ENCODE assay signal across 15 cellular contexts in genomic region chr19:53872762-53873161, GRCh38. TPM values are rescaled to one million over a fixed set of nuclear protein-coding genes. Genes with fewer than 3 reads are reported as not detected.
A peak's percentile ranks its signal among the peaks of the same experiment; 100 is the strongest.
DNase-seq lines count a peak whose midpoint lies in the region; ATAC-seq, FAIRE-seq and TF ChIP-seq lines count a peak whose summit lies in the region.
"Had no signal": no experiment of that assay in that cellular context is flagged by ENCODE, and none has a peak within 500 bp of the region (broad histone marks: within the 10 kb centered on the region; RNA-seq: fewer than 3 reads in every experiment).

No MANE protein-coding gene starts in this region.

- H3K36me3 Mint-ChIP-seq in chondrocyte (ENCODE audit: low read depth) = peaks cover 34% of the 10 kb centered on the region

- in situ Hi-C loops in HepG2 (cut with HindIII; ENCODE audit: extremely low pct_ligation_motif_present, low pct_unique_long_range_greater_than_20kb) = no loop called here

- peak in 1 of 2 experiments; percentile 59; a peak in 1 of 4 replicates for TF ChIP-seq POLR2A in HepG2 (IDR thresholded peaks at IDR 0.05; ENCODE audit: insufficient read depth in 1 of 2, low read depth in 2 of 2, low read length in 2 of 2)
- no peak for TF ChIP-seq POLR2A in right lobe of liver (IDR thresholded peaks at IDR 0.05)

- CTCF ChIA-PET in HepG2 (lab: Yijun Ruan, JAX; ENCODE audit: low intra/inter-chr PET ratio, low total read pairs) = no interaction called here

- peaks cover 25% of the 10 kb centered on the region for H4K20me1 ChIP-seq in HepG2 (ENCODE audit: insufficient read depth, low read length)
- H4K20me1 ChIP-seq in Loucy (ENCODE audit: insufficient read depth, low read length, poor library complexity, severe bottlenecking) = peaks cover 74% of the 10 kb centered on the region

- FAIRE-seq in HepG2 (lab: Jason Lieb, UNC) = no peak

- H3K27ac ChIP-seq in HepG2 (ENCODE audit: extremely low read length, insufficient read depth, low read length) (no peak overlapping the region), right lobe of liver (no peak overlapping the region), thymus (ENCODE audit: low read depth) (peak overlapping the region; percentile 25)
- H3K27ac ChIP-seq: foreskin keratinocyte, left ventricle myocardium inferior had no signal

- H3K4me3 ChIP-seq in HepG2 (replicated peaks in 1 of 3; ENCODE audit: insufficient read depth in 1 of 3, low read depth in 2 of 3, low read length in 3 of 3) (no peak overlapping the region), right lobe of liver (no peak overlapping the region), Loucy (ENCODE audit: low read length, poor library complexity, severe bottlenecking) (peak overlapping the region; percentile 25), thymus (ENCODE audit: low read length) (no peak overlapping the region)
- H3K4me3 ChIP-seq: left ventricle myocardium inferior had no signal

- no peak for TF ChIP-seq EP300 in HepG2 (IDR thresholded peaks at IDR 0.05; ENCODE audit: low read depth in 2 of 2, low read length in 2 of 2)
- TF ChIP-seq EP300 in HepG2 (CRISPR knock-in tag; IDR thresholded peaks at IDR 0.05; ENCODE audit: borderline replicate concordance) = no peak

- no peak overlapping the region for H3K4me3 Mint-ChIP-seq in chondrocyte (ENCODE audit: unreplicated experiment)

- WGBS in HepG2 (ENCODE audit: low lambda C conversion rate) = 95% methylated on average over 6 of the region's 6 CpGs
- WGBS in right lobe of liver (ENCODE audit: insufficient coverage, low coverage, low lambda C conversion rate, missing lambda C conversion rate) = 85% methylated on average over 5 of the region's 6 CpGs
- 97% methylated on average over 6 of the region's 6 CpGs for WGBS in thymus

- intact Hi-C loops in HepG2 (cut with micrococcal nuclease; ENCODE audit: unreplicated experiment) = no loop called here
- intact Hi-C loops in right lobe of liver (cut with DNase I) = no loop called here
- intact Hi-C loops in sciatic nerve (cut with DNase I) = no loop called here

- H2AFZ ChIP-seq in HepG2 (ENCODE audit: low read length) (no peak overlapping the region), Loucy (ENCODE audit: low read length) (no peak overlapping the region)

- H3K79me2 ChIP-seq in HepG2 (ENCODE audit: insufficient read depth, low read length) (peaks cover 17% of the 10 kb centered on the region), Loucy (ENCODE audit: insufficient read depth, low read length) (peaks cover 89% of the 10 kb centered on the region)

- DNase-seq in HepG2 (ENCODE audit: low spot score) (no peak), right lobe of liver (no peak), chondrocyte (ENCODE audit: low spot score) (no peak), sciatic nerve (ENCODE audit: low spot score) (no peak), dermis blood vessel endothelial cell (no peak), NCI-H2171 (lab: John Stamatoyannopoulos, UW) (no peak)
- DNase-seq: caudate nucleus, foreskin keratinocyte, left ventricle myocardium inferior, NCI-H187 treated with DMSO at 0.1 percent for 48 hours, PC-3, substantia nigra had no signal

- H3K27me3 ChIP-seq in HepG2 (ENCODE audit: control insufficient read depth in 1 of 2, insufficient read depth in 2 of 2, low read length in 2 of 2) (no peaks in the 10 kb centered on the region; a peak in 1 of 5 replicates), right lobe of liver (no peaks in the 10 kb centered on the region), Loucy (ENCODE audit: insufficient read depth, low read length, poor library complexity, severe bottlenecking) (peaks cover 3% of the 10 kb centered on the region), thymus (ENCODE audit: control insufficient read depth, insufficient read depth) (no peaks in the 10 kb centered on the region)
- H3K27me3 ChIP-seq: foreskin keratinocyte had no signal

- no peak for TF ChIP-seq RAD21 in HepG2 (CRISPR knock-in tag; IDR thresholded peaks at IDR 0.05)

- peaks cover 42% of the 10 kb centered on the region for H3K4me1 Mint-ChIP-seq in chondrocyte (ENCODE audit: low read depth)

- H3K4me1 ChIP-seq in HepG2 (ENCODE audit: insufficient read depth, low read length) (no peaks in the 10 kb centered on the region), right lobe of liver (peaks cover 0 to 9% (median 0%) of the 10 kb centered on the region in 4 donors), Loucy (ENCODE audit: insufficient read depth, low read length, poor library complexity, severe bottlenecking) (peaks cover 37% of the 10 kb centered on the region), thymus (ENCODE audit: control insufficient read depth, insufficient read depth, low read length) (peaks cover 27% of the 10 kb centered on the region)
- H3K4me1 ChIP-seq: foreskin keratinocyte had no signal

- no peak for TF ChIP-seq CTCF in HepG2 (CRISPR knock-in tag; IDR thresholded peaks at IDR 0.05)
- no peak for TF ChIP-seq CTCF in right lobe of liver (IDR thresholded peaks at IDR 0.05)
- no peak for TF ChIP-seq CTCF in Loucy (conservative IDR thresholded peaks at IDR 0.05; ENCODE audit: low read length)
- no peak for TF ChIP-seq CTCF in chondrocyte (IDR thresholded peaks at IDR 0.05)

- H3K36me3 ChIP-seq in HepG2 (replicated peaks in 1 of 2; ENCODE audit: control insufficient read depth in 1 of 2, insufficient read depth in 2 of 2, low read length in 2 of 2) = peaks cover 10 to 42% of the 10 kb centered on the region in 2 experiments; a peak in 4 of 5 replicates
- H3K36me3 ChIP-seq in right lobe of liver = peaks cover 0 to 7% (median 0%) of the 10 kb centered on the region in 4 donors
- peaks cover 31% of the 10 kb centered on the region; the same call in 1 of the 2 replicates for H3K36me3 ChIP-seq in Loucy (ENCODE audit: insufficient read depth, low read length)
- peaks cover 28% of the 10 kb centered on the region for H3K36me3 ChIP-seq in thymus (ENCODE audit: control insufficient read depth, insufficient read depth)

- H3K9me3 Mint-ChIP-seq in chondrocyte (ENCODE audit: low read depth) = no peaks in the 10 kb centered on the region

- H3K9me2 ChIP-seq in Loucy (replicated peaks; ENCODE audit: low read depth, low read length) = no peaks in the 10 kb centered on the region

- ATAC-seq in HepG2 (no peak), right lobe of liver (no peak), sciatic nerve (no peak)
- ATAC-seq: foreskin keratinocyte, PC-3, SK-N-SH treated with all-trans-retinoic acid at 6 μM for 48 hours had no signal

- H3K4me2 ChIP-seq in HepG2 (ENCODE audit: low read depth, low read length) (no peak overlapping the region), Loucy (ENCODE audit: low read depth, low read length, poor library complexity, severe bottlenecking) (peak overlapping the region; percentile 44)

- no peaks in the 10 kb centered on the region for H3F3A ChIP-seq in Loucy (ENCODE audit: low read depth)

- no TSS peak for BruUV-seq in HepG2 (replicated peaks; lab: Mats Ljungman, UMichigan)

- peak overlapping the region; percentile 30 for H3K27ac Mint-ChIP-seq in chondrocyte (ENCODE audit: unreplicated experiment)

- no peak overlapping the region for H3K9ac ChIP-seq in HepG2 (ENCODE audit: insufficient read depth, low read depth, low read length)
- H3K9ac ChIP-seq in Loucy (ENCODE audit: low read depth, low read length, poor library complexity, severe bottlenecking) = no peak overlapping the region

- no peaks in the 10 kb centered on the region for H3K27me3 Mint-ChIP-seq in chondrocyte (ENCODE audit: low read depth)

- POLR2A ChIA-PET in HepG2 (lab: Yijun Ruan, JAX) = interaction anchor here (0.7 to 1.7 kb wide), 3 partner anchors 8 to 16 kb away, joined by 3 to 5 read pairs (median 3); no protein-coding TSS in a partner anchor

- H3K9me3 ChIP-seq in HepG2 (ENCODE audit: low read length) = no peaks in the 10 kb centered on the region
- no peaks in the 10 kb centered on the region for H3K9me3 ChIP-seq in right lobe of liver
- H3K9me3 ChIP-seq in Loucy (ENCODE audit: insufficient read depth, low read depth, low read length) = no peaks in the 10 kb centered on the region
- no peaks in the 10 kb centered on the region for H3K9me3 ChIP-seq in thymus (ENCODE audit: control insufficient read depth)
- H3K9me3 ChIP-seq: left ventricle myocardium inferior had no signal

RNA-seq across cellular contexts. Expression of gene MYADM, which starts 5.1 kb away (rescaled TPM):
- total RNA-seq in HepG2 (2016; rRNA removed; fragmentation: Illumina TruSeq; extraction: Trizol) (12.4 and 19.9 TPM in 2 replicates), right lobe of liver (10 to 100 TPM; 15.4 to 38.3 (median 20.9) TPM), chondrocyte (184 to 293 TPM (median 292 TPM) in 3 replicates), sciatic nerve (120 TPM), dermis blood vessel endothelial cell (7.7 and 17.8 TPM in 2 replicates)
- 2.9 and 3.4 TPM in 2 replicates for total RNA-seq in HepG2 (2016; cell fraction: cytosol; rRNA removed; fragmentation: Illumina TruSeq; extraction: Trizol; ENCODE audit: low read depth)
- total RNA-seq in HepG2 (2016; cell fraction: insoluble cytoplasmic fraction; rRNA removed; fragmentation: Illumina TruSeq; extraction: Trizol) = 8.1 and 17.3 TPM in 2 replicates
- 10.9 and 11.2 TPM in 2 replicates for total RNA-seq in HepG2 (2016; cell fraction: membrane; rRNA removed; fragmentation: Illumina TruSeq; extraction: Trizol)
- total RNA-seq in HepG2 (2016; cell fraction: nucleus; rRNA removed; fragmentation: Illumina TruSeq; extraction: Trizol) = 19.9 and 23.5 TPM in 2 replicates
- polyA plus RNA-seq in HepG2 (2011; rRNA removed) (38.1 and 51.6 TPM in 2 replicates), thymus (34.4 TPM)
- 23.9 and 30.3 TPM in 2 replicates for polyA plus RNA-seq in HepG2 (2011; cell fraction: cytosol; rRNA removed)
- 51.4 and 66.0 TPM in 2 replicates for polyA plus RNA-seq in HepG2 (2011; cell fraction: nucleus; rRNA removed)
- polyA plus RNA-seq in HepG2 (2012) = 42.9 and 44.2 TPM in 2 replicates
- 4.4 and 4.6 TPM in 2 replicates for polyA plus RNA-seq in HepG2 (2016; cell fraction: cytosol; fragmentation: Illumina TruSeq; extraction: Trizol; ENCODE audit: low read depth)
- 21.9 and 33.1 TPM in 2 replicates for polyA plus RNA-seq in HepG2 (2016; cell fraction: insoluble cytoplasmic fraction; fragmentation: Illumina TruSeq; extraction: Trizol; ENCODE audit: low read depth)
- polyA plus RNA-seq in HepG2 (2016; cell fraction: membrane; fragmentation: Illumina TruSeq; extraction: Trizol; ENCODE audit: low read depth) = 11.8 and 14.0 TPM in 2 replicates
- 72.7 and 73.9 TPM in 2 replicates for polyA plus RNA-seq in HepG2 (2016; cell fraction: nucleus; fragmentation: Illumina TruSeq; extraction: Trizol; ENCODE audit: insufficient read depth, low read depth)
- polyA minus RNA-seq in HepG2 (2011; rRNA and poly(A)+ RNA removed; ENCODE audit: low replicate concordance) = 6.9 and 90.5 TPM in 2 replicates
- 35.5 and 36.5 TPM in 2 replicates for polyA minus RNA-seq in HepG2 (2011; cell fraction: cytosol; rRNA and poly(A)+ RNA removed)
- 14.3 and 15.6 TPM in 2 replicates for polyA minus RNA-seq in HepG2 (2011; cell fraction: nucleus; rRNA and poly(A)+ RNA removed)

RNA-seq across cellular contexts. Expression of gene PRKCG, which starts 9.2 kb away (rescaled TPM):
- 0.02 TPM in 1 of 2 replicates, not detected in the other for total RNA-seq in HepG2 (2016; rRNA removed; fragmentation: Illumina TruSeq; extraction: Trizol)
- total RNA-seq in HepG2 (2016; cell fraction: cytosol; rRNA removed; fragmentation: Illumina TruSeq; extraction: Trizol; ENCODE audit: low read depth) = not detected in 2 replicates
- total RNA-seq in HepG2 (2016; cell fraction: insoluble cytoplasmic fraction; rRNA removed; fragmentation: Illumina TruSeq; extraction: Trizol) = not detected in 2 replicates
- not detected in 2 replicates for total RNA-seq in HepG2 (2016; cell fraction: membrane; rRNA removed; fragmentation: Illumina TruSeq; extraction: Trizol)
- total RNA-seq in HepG2 (2016; cell fraction: nucleus; rRNA removed; fragmentation: Illumina TruSeq; extraction: Trizol) = not detected in 2 replicates
- polyA plus RNA-seq in HepG2 (2011; rRNA removed) = 0.03 and 0.04 TPM in 2 replicates
- polyA plus RNA-seq in HepG2 (2011; cell fraction: cytosol; rRNA removed) = not detected in 2 replicates
- 0.24 and 0.68 TPM in 2 replicates for polyA plus RNA-seq in HepG2 (2011; cell fraction: nucleus; rRNA removed)
- 0.08 TPM in 1 of 2 replicates, not detected in the other for polyA plus RNA-seq in HepG2 (2012)
- polyA plus RNA-seq in HepG2 (2016; cell fraction: cytosol; fragmentation: Illumina TruSeq; extraction: Trizol; ENCODE audit: low read depth) = not detected in 2 replicates
- not detected in 2 replicates for polyA plus RNA-seq in HepG2 (2016; cell fraction: insoluble cytoplasmic fraction; fragmentation: Illumina TruSeq; extraction: Trizol; ENCODE audit: low read depth)
- polyA plus RNA-seq in HepG2 (2016; cell fraction: membrane; fragmentation: Illumina TruSeq; extraction: Trizol; ENCODE audit: low read depth) = not detected in 2 replicates
- polyA plus RNA-seq in HepG2 (2016; cell fraction: nucleus; fragmentation: Illumina TruSeq; extraction: Trizol; ENCODE audit: insufficient read depth, low read depth) = 0.37 and 0.40 TPM in 2 replicates
- 0.84 TPM in 1 of 2 replicates, not detected in the other for polyA minus RNA-seq in HepG2 (2011; rRNA and poly(A)+ RNA removed; ENCODE audit: low replicate concordance)
- polyA minus RNA-seq in HepG2 (2011; cell fraction: cytosol; rRNA and poly(A)+ RNA removed) = not detected in 2 replicates
- 0.13 TPM in 1 of 2 replicates, not detected in the other for polyA minus RNA-seq in HepG2 (2011; cell fraction: nucleus; rRNA and poly(A)+ RNA removed)
- not detected for total RNA-seq in right lobe of liver
- 0.15 to 0.56 TPM in 2 of 3 replicates, not detected in the other for total RNA-seq in chondrocyte
- 4.5 TPM for polyA plus RNA-seq in thymus
- not detected for total RNA-seq in sciatic nerve
- 0.17 TPM in 1 of 2 replicates, not detected in the other for total RNA-seq in dermis blood vessel endothelial cell
- total RNA-seq: foreskin keratinocyte, left ventricle myocardium inferior had no signal

RNA-seq across cellular contexts. Expression of gene CACNG7, which starts 36.3 kb away (rescaled TPM):
- not detected in 2 replicates for total RNA-seq in HepG2 (2016; rRNA removed; fragmentation: Illumina TruSeq; extraction: Trizol)
- not detected in 2 replicates for total RNA-seq in HepG2 (2016; cell fraction: cytosol; rRNA removed; fragmentation: Illumina TruSeq; extraction: Trizol; ENCODE audit: low read depth)
- total RNA-seq in HepG2 (2016; cell fraction: insoluble cytoplasmic fraction; rRNA removed; fragmentation: Illumina TruSeq; extraction: Trizol) = not detected in 2 replicates
- not detected in 2 replicates for total RNA-seq in HepG2 (2016; cell fraction: membrane; rRNA removed; fragmentation: Illumina TruSeq; extraction: Trizol)
- total RNA-seq in HepG2 (2016; cell fraction: nucleus; rRNA removed; fragmentation: Illumina TruSeq; extraction: Trizol) = not detected in 2 replicates
- not detected in 2 replicates for polyA plus RNA-seq in HepG2 (2011; rRNA removed)
- polyA plus RNA-seq in HepG2 (2011; cell fraction: cytosol; rRNA removed) = not detected in 2 replicates
- not detected in 2 replicates for polyA plus RNA-seq in HepG2 (2011; cell fraction: nucleus; rRNA removed)
- not detected in 2 replicates for polyA plus RNA-seq in HepG2 (2012)
- polyA plus RNA-seq in HepG2 (2016; cell fraction: cytosol; fragmentation: Illumina TruSeq; extraction: Trizol; ENCODE audit: low read depth) = not detected in 2 replicates
- not detected in 2 replicates for polyA plus RNA-seq in HepG2 (2016; cell fraction: insoluble cytoplasmic fraction; fragmentation: Illumina TruSeq; extraction: Trizol; ENCODE audit: low read depth)
- polyA plus RNA-seq in HepG2 (2016; cell fraction: membrane; fragmentation: Illumina TruSeq; extraction: Trizol; ENCODE audit: low read depth) = not detected in 2 replicates
- not detected in 2 replicates for polyA plus RNA-seq in HepG2 (2016; cell fraction: nucleus; fragmentation: Illumina TruSeq; extraction: Trizol; ENCODE audit: insufficient read depth, low read depth)
- polyA minus RNA-seq in HepG2 (2011; rRNA and poly(A)+ RNA removed; ENCODE audit: low replicate concordance) = not detected in 2 replicates
- polyA minus RNA-seq in HepG2 (2011; cell fraction: cytosol; rRNA and poly(A)+ RNA removed) = not detected in 2 replicates
- polyA minus RNA-seq in HepG2 (2011; cell fraction: nucleus; rRNA and poly(A)+ RNA removed) = not detected in 2 replicates
- total RNA-seq in right lobe of liver = not detected
- total RNA-seq in chondrocyte = not detected in 3 replicates
- 0.05 TPM for polyA plus RNA-seq in thymus
- not detected for total RNA-seq in sciatic nerve
- total RNA-seq in dermis blood vessel endothelial cell = not detected in 2 replicates
- total RNA-seq: foreskin keratinocyte, left ventricle myocardium inferior, PC-3 had no signal
- polyA plus RNA-seq: foreskin keratinocyte had no signal

RNA-seq across cellular contexts. Expression of gene NLRP12, which starts 48.6 kb away (rescaled TPM):
- total RNA-seq in HepG2 (2016; rRNA removed; fragmentation: Illumina TruSeq; extraction: Trizol) = 0.10 and 0.15 TPM in 2 replicates
- total RNA-seq in HepG2 (2016; cell fraction: cytosol; rRNA removed; fragmentation: Illumina TruSeq; extraction: Trizol; ENCODE audit: low read depth) = 0.09 TPM in 1 of 2 replicates, not detected in the other
- total RNA-seq in HepG2 (2016; cell fraction: insoluble cytoplasmic fraction; rRNA removed; fragmentation: Illumina TruSeq; extraction: Trizol) = 0.04 and 0.10 TPM in 2 replicates
- total RNA-seq in HepG2 (2016; cell fraction: membrane; rRNA removed; fragmentation: Illumina TruSeq; extraction: Trizol) = 0.07 TPM in 1 of 2 replicates, not detected in the other
- total RNA-seq in HepG2 (2016; cell fraction: nucleus; rRNA removed; fragmentation: Illumina TruSeq; extraction: Trizol) = not detected in 2 replicates
- polyA plus RNA-seq in HepG2 (2011; rRNA removed) = 0.20 and 0.21 TPM in 2 replicates
- polyA plus RNA-seq in HepG2 (2011; cell fraction: cytosol; rRNA removed) = 0.23 and 0.40 TPM in 2 replicates
- 0.07 and 0.08 TPM in 2 replicates for polyA plus RNA-seq in HepG2 (2011; cell fraction: nucleus; rRNA removed)
- polyA plus RNA-seq in HepG2 (2012) = 0.07 and 0.11 TPM in 2 replicates
- polyA plus RNA-seq in HepG2 (2016; cell fraction: cytosol; fragmentation: Illumina TruSeq; extraction: Trizol; ENCODE audit: low read depth) = 0.02 TPM in 1 of 2 replicates, not detected in the other
- 0.11 and 0.13 TPM in 2 replicates for polyA plus RNA-seq in HepG2 (2016; cell fraction: insoluble cytoplasmic fraction; fragmentation: Illumina TruSeq; extraction: Trizol; ENCODE audit: low read depth)
- 0.07 TPM in 1 of 2 replicates, not detected in the other for polyA plus RNA-seq in HepG2 (2016; cell fraction: membrane; fragmentation: Illumina TruSeq; extraction: Trizol; ENCODE audit: low read depth)
- 0.15 TPM in 1 of 2 replicates, not detected in the other for polyA plus RNA-seq in HepG2 (2016; cell fraction: nucleus; fragmentation: Illumina TruSeq; extraction: Trizol; ENCODE audit: insufficient read depth, low read depth)
- polyA minus RNA-seq in HepG2 (2011; rRNA and poly(A)+ RNA removed; ENCODE audit: low replicate concordance) = 0.24 TPM in 1 of 2 replicates, not detected in the other
- not detected in 2 replicates for polyA minus RNA-seq in HepG2 (2011; cell fraction: cytosol; rRNA and poly(A)+ RNA removed)
- 0.12 and 0.13 TPM in 2 replicates for polyA minus RNA-seq in HepG2 (2011; cell fraction: nucleus; rRNA and poly(A)+ RNA removed)
- under 1 TPM; 0.20 to 0.56 (median 0.34) TPM for total RNA-seq in right lobe of liver
- not detected in 3 replicates for total RNA-seq in chondrocyte
- polyA plus RNA-seq in thymus = 0.21 TPM
- total RNA-seq in sciatic nerve = 1.7 TPM
- 2.8 and 3.4 TPM in 2 replicates for total RNA-seq in dermis blood vessel endothelial cell
- total RNA-seq: foreskin keratinocyte, PC-3 had no signal
- polyA plus RNA-seq: foreskin keratinocyte had no signal
